Comparison of ENCODE assay signal across 31 cellular contexts in the genomic region with DNA sequence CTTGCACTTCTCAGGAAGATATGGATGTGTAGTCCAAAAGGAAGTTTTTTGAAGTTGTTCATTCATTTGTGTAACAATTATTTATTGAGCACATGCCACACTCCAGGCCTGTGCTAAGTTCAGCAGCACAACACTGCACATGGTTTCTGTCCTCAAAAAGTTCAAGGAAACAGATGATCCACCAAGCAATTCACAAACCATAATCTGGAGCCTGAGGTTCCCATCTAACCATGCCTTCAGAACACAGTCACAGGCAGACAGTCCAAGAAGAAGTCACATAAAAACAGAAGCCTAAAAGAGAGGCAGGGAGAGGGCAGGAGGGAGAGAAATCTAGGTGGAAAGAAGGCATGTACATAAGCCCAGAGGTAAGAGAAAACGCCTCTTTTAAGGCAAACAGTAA. TPM values are rescaled to one million over a fixed set of nuclear protein-coding genes. Genes with fewer than 3 reads are reported as not detected.
A peak's percentile ranks its signal among the peaks of the same experiment; 100 is the strongest.
DNase-seq lines count a peak whose midpoint lies in the region; TF ChIP-seq lines count a peak whose summit lies in the region.
"Had no signal": no experiment of that assay in that cellular context is flagged by ENCODE, and none has a peak within 500 bp of the region (broad histone marks: within the 10 kb centered on the region; RNA-seq: fewer than 3 reads in every experiment).

No MANE protein-coding gene starts in this region.

- H3K27me3 ChIP-seq in CD8-positive, alpha-beta memory T cell (ENCODE audit: insufficient read depth, low read length, poor library complexity, severe bottlenecking) = no peaks in the 10 kb centered on the region
- no peaks in the 10 kb centered on the region for H3K27me3 ChIP-seq in colonic mucosa
- no peaks in the 10 kb centered on the region for H3K27me3 ChIP-seq in transverse colon
- peaks cover 3% of the 10 kb centered on the region for H3K27me3 ChIP-seq in mammary epithelial cell (ENCODE audit: insufficient read depth, low read length)
- H3K27me3 ChIP-seq in dorsolateral prefrontal cortex = peaks cover 0 to 10% (median 0%) of the 10 kb centered on the region in 45 donors
- H3K27me3 ChIP-seq: tibial artery had no signal

- H3K4me1 Mint-ChIP-seq in CD8-positive, alpha-beta memory T cell = peaks cover 31 to 48% (median 31%) of the 10 kb centered on the region in 3 donors

- peak overlapping the region; percentile 56 for H3K27ac ChIP-seq in CD8-positive, alpha-beta memory T cell (ENCODE audit: low read depth, low read length)
- H3K27ac ChIP-seq in KOPT-K1 (ENCODE audit: low read depth, low read length, poor library complexity, severe bottlenecking) (peak overlapping the region; percentile 99), colonic mucosa (peak overlapping the region; percentile 32), transverse colon (peak overlapping the region; percentile 28 to 77 (median 63)), mammary epithelial cell (ENCODE audit: insufficient read depth, low read depth, low read length) (no peak overlapping the region), dorsolateral prefrontal cortex (no peak overlapping the region)
- H3K27ac ChIP-seq: PC-9, psoas muscle, tibial artery had no signal

- WGBS in transverse colon (ENCODE audit: low coverage in 1 of 2), 2 donors = 63 to 64% methylated on average over 1 of the region's 1 CpG
- WGBS in mammary epithelial cell (ENCODE audit: low coverage, missing lambda C conversion rate) = 10% methylated on average over 1 of the region's 1 CpG

- POLR2A ChIA-PET in CD8-positive, alpha-beta memory T cell (lab: Charles Lee) = interaction anchor here (2.4 kb wide), 1 partner anchor 26 kb away, joined by 11 read pairs; no protein-coding TSS in a partner anchor

- no peaks in the 10 kb centered on the region for H3K79me2 ChIP-seq in mammary epithelial cell (ENCODE audit: insufficient read depth, low read length)

- no peak for DNase-seq in CD8-positive, alpha-beta memory T cell
- DNase-seq in colonic mucosa = no peak
- no peak for DNase-seq in transverse colon
- no peak for DNase-seq in effector CD8-positive, alpha-beta T cell (lab: John Stamatoyannopoulos, UW)
- DNase-seq in mammary epithelial cell = no peak
- DNase-seq in dorsolateral prefrontal cortex = no peak
- DNase-seq: ACHN; activated CD4-positive, alpha-beta T cell treated with anti-CD3 and anti-CD28 coated beads, Interleukin-2, amount 10 ng/mL, durations not matched to agents 24 days and 14 days; activated gamma-delta T cell; activated T-cell treated with anti-CD3 and anti-CD28 coated beads, Interleukin-2, amount 50 U/mL, for 1 hour; C1 segment of cervical spinal cord; caudate nucleus; H7; hypothalamus; IMR-90; left colon; mesendoderm; NCI-H1417; NCI-H2081; NCI-H226; PC-9; psoas muscle; SHP77; stimulated activated naive CD8-positive, alpha-beta T cell treated with anti-CD3 and anti-CD28 coated beads, Interleukin-15, amount 100 ng/mL, for 72 hours; tibial artery had no signal

- H3K4me3 ChIP-seq in CD8-positive, alpha-beta memory T cell (ENCODE audit: low read length) = peak overlapping the region; percentile 88
- H3K4me3 ChIP-seq in colonic mucosa (peak overlapping the region; percentile 26), transverse colon (peak overlapping the region in 1 of 4 donors; percentile 42), mammary epithelial cell (replicated peaks in 1 of 3; ENCODE audit: insufficient read depth in 1 of 3, low read depth in 2 of 3, low read length in 3 of 3) (no peak overlapping the region), dorsolateral prefrontal cortex (no peak overlapping the region)
- H3K4me3 ChIP-seq: PC-9, tibial artery had no signal

- no peaks in the 10 kb centered on the region for H3K9me3 Mint-ChIP-seq in CD8-positive, alpha-beta memory T cell
- H3K9me3 Mint-ChIP-seq: activated CD4-positive, alpha-beta T cell treated with anti-CD3 and anti-CD28 coated beads, Interleukin-2, amount 10 ng/mL, durations not matched to agents 24 days and 14 days; dendritic cell treated with granulocyte-macrophage colony-stimulating factor and Interleukin-4, amounts not matched to agents 40 ng/mL and 50 ng/mL, for 4 days; immature natural killer cell; stimulated activated naive CD8-positive, alpha-beta T cell treated with anti-CD3 and anti-CD28 coated beads, Interleukin-15, amount 100 ng/mL, for 72 hours had no signal

- no peak overlapping the region for H3K4me2 ChIP-seq in mammary epithelial cell (ENCODE audit: insufficient read depth, low read depth, low read length)
- H3K4me2 ChIP-seq: PC-9 had no signal

- TF ChIP-seq POLR2A in transverse colon (IDR thresholded peaks at IDR 0.05) = no peak

- H3K36me3 Mint-ChIP-seq in CD8-positive, alpha-beta memory T cell = peaks cover 3 to 26% (median 9%) of the 10 kb centered on the region in 3 donors

- dilution Hi-C loops in mammary epithelial cell (cut with HindIII; ENCODE audit: low sequenced_read_pairs) = no loop called here

- no peaks in the 10 kb centered on the region for H3K27me3 Mint-ChIP-seq in CD8-positive, alpha-beta memory T cell
- H3K27me3 Mint-ChIP-seq: activated CD4-positive, alpha-beta T cell treated with anti-CD3 and anti-CD28 coated beads, Interleukin-2, amount 10 ng/mL, durations not matched to agents 24 days and 14 days; dendritic cell treated with granulocyte-macrophage colony-stimulating factor and Interleukin-4, amounts not matched to agents 40 ng/mL and 50 ng/mL, for 4 days; stimulated activated naive CD8-positive, alpha-beta T cell treated with anti-CD3 and anti-CD28 coated beads, Interleukin-15, amount 100 ng/mL, for 72 hours had no signal

- peaks cover 80% of the 10 kb centered on the region for H3K4me1 ChIP-seq in CD8-positive, alpha-beta memory T cell (ENCODE audit: insufficient read depth, low read length)
- H3K4me1 ChIP-seq in colonic mucosa (no peaks in the 10 kb centered on the region), transverse colon (peaks cover 0 to 3% (median 0%) of the 10 kb centered on the region in 4 donors), mammary epithelial cell (ENCODE audit: insufficient read depth, low read length) (no peaks in the 10 kb centered on the region)
- H3K4me1 ChIP-seq: psoas muscle, tibial artery had no signal

- BruUV-seq in mammary epithelial cell (replicated peaks; lab: Mats Ljungman, UMichigan) = no TSS peak

- no peak overlapping the region for H3K27ac Mint-ChIP-seq in CD8-positive, alpha-beta memory T cell
- H3K27ac Mint-ChIP-seq: activated CD4-positive, alpha-beta T cell treated with anti-CD3 and anti-CD28 coated beads, Interleukin-2, amount 10 ng/mL, durations not matched to agents 24 days and 14 days; immature natural killer cell; stimulated activated naive CD8-positive, alpha-beta T cell treated with anti-CD3 and anti-CD28 coated beads, Interleukin-15, amount 100 ng/mL, for 72 hours had no signal

- TF ChIP-seq CTCF in colonic mucosa (IDR thresholded peaks at IDR 0.05) (no peak), transverse colon (IDR thresholded peaks at IDR 0.05) (no peak), mammary epithelial cell (conservative IDR thresholded peaks at IDR 0.05 in 1 of 2, IDR thresholded peaks at IDR 0.05 in 1 of 2; ENCODE audit: extremely low read depth in 1 of 2, insufficient read depth in 1 of 2, low read depth in 1 of 2, low read length in 2 of 2) (no peak), dorsolateral prefrontal cortex (IDR thresholded peaks at IDR 0.05 in 54 of 56, conservative IDR thresholded peaks at IDR 0.05 in 2 of 56; ENCODE audit: low read depth in 1 of 56, partially characterized antibody in 56 of 56) (no peak)

- intact Hi-C loops in colonic mucosa (cut with DNase I) = no loop called here
- intact Hi-C loops in transverse colon (cut with DNase I; ENCODE audit: low total_unique reads) = no loop called here
- intact Hi-C loops in mammary epithelial cell (cut with micrococcal nuclease) = no loop called here
- intact Hi-C loops in dorsolateral prefrontal cortex (cut with DNase I) = no loop called here

- in situ Hi-C loops in transverse colon (cut with MboI; ENCODE audit: low pct_ligation_motif_present in 1 of 4, low pct_unique_long_range_greater_than_20kb in 1 of 4, low sequenced_read_pairs in 3 of 4) = no loop called here
- in situ Hi-C loops in mammary epithelial cell (cut with MboI; ENCODE audit: low sequenced_read_pairs in 2 of 2) = no loop called here

- H3K9me3 ChIP-seq in CD8-positive, alpha-beta memory T cell (ENCODE audit: low read length) = no peaks in the 10 kb centered on the region
- H3K9me3 ChIP-seq in KOPT-K1 (ENCODE audit: insufficient read depth, low read length, poor library complexity, severe bottlenecking) = no peaks in the 10 kb centered on the region
- no peaks in the 10 kb centered on the region for H3K9me3 ChIP-seq in colonic mucosa
- no peaks in the 10 kb centered on the region for H3K9me3 ChIP-seq in transverse colon
- H3K9me3 ChIP-seq in mammary epithelial cell (replicated peaks; ENCODE audit: insufficient read depth, low read length) = no peaks in the 10 kb centered on the region
- H3K9me3 ChIP-seq: psoas muscle, tibial artery had no signal

- no peaks in the 10 kb centered on the region for H3K36me3 ChIP-seq in CD8-positive, alpha-beta memory T cell (ENCODE audit: insufficient read depth, low read length)
- H3K36me3 ChIP-seq in KOPT-K1 (ENCODE audit: insufficient read depth, low read length) (peaks cover 14% of the 10 kb centered on the region), colonic mucosa (no peaks in the 10 kb centered on the region), transverse colon (no peaks in the 10 kb centered on the region), mammary epithelial cell (ENCODE audit: insufficient read depth, low read length) (no peaks in the 10 kb centered on the region)
- H3K36me3 ChIP-seq: tibial artery had no signal

- CTCF ChIA-PET in CD8-positive, alpha-beta memory T cell (lab: Charles Lee) = interaction anchor here (4.0 kb wide), 1 partner anchor 29 kb away, joined by 22 read pairs; no protein-coding TSS in a partner anchor
- CTCF ChIA-PET in mammary epithelial cell (lab: Charles Lee; ENCODE audit: low non-redundant PET) = no interaction called here

- TF ChIP-seq EP300 in transverse colon (IDR thresholded peaks at IDR 0.05; ENCODE audit: low read depth) = no peak

- H3K9ac ChIP-seq in colonic mucosa (ENCODE audit: low read depth in 2 of 2, low read length in 2 of 2) (peak overlapping the region in 1 of 2 donors; percentile 30), mammary epithelial cell (ENCODE audit: insufficient read depth, low read length) (no peak overlapping the region)

- H2AFZ ChIP-seq in mammary epithelial cell (ENCODE audit: low read depth, low read length) = no peak overlapping the region
- H2AFZ ChIP-seq: PC-9 had no signal

- no peaks in the 10 kb centered on the region for H4K20me1 ChIP-seq in mammary epithelial cell (ENCODE audit: insufficient read depth, low read length)

- H3K4me3 Mint-ChIP-seq in CD8-positive, alpha-beta memory T cell = no peak overlapping the region
- H3K4me3 Mint-ChIP-seq: activated CD4-positive, alpha-beta T cell treated with anti-CD3 and anti-CD28 coated beads, Interleukin-2, amount 10 ng/mL, durations not matched to agents 24 days and 14 days; immature natural killer cell; stimulated activated naive CD8-positive, alpha-beta T cell treated with anti-CD3 and anti-CD28 coated beads, Interleukin-15, amount 100 ng/mL, for 72 hours had no signal

RNA-seq across cellular contexts. Expression of gene CD48, which starts 1.9 kb away (rescaled TPM):
- 100 to 1,000 TPM; 224 to 234 TPM for total RNA-seq in CD8-positive, alpha-beta memory T cell
- 250 TPM for polyA plus RNA-seq in CD8-positive, alpha-beta memory T cell
- 1 to 10 TPM; 4.9 to 9.2 TPM for total RNA-seq in colonic mucosa
- total RNA-seq in transverse colon = 10 to 100 TPM in 2 of 4 donors, 1 to 10 TPM in 1, not detected in 1; 7.5 to 31.3 (median 17.6) TPM
- not detected for total RNA-seq in mammary epithelial cell
- not detected for polyA plus RNA-seq in mammary epithelial cell
- polyA minus RNA-seq in mammary epithelial cell = not detected
- total RNA-seq in dorsolateral prefrontal cortex = 1 to 10 TPM in 22 of 120 experiments, under 1 TPM in 52, not detected in 46; 0.36 to 3.9 (median 0.73) TPM
- total RNA-seq: Daoy, endothelial cell of umbilical vein, fibroblast of lung, IMR-90, PC-9 had no signal
- polyA plus RNA-seq: endothelial cell of umbilical vein, fibroblast of lung, IMR-90 had no signal

RNA-seq across cellular contexts. Expression of gene SLAMF7, which starts 29.3 kb away (rescaled TPM):
- total RNA-seq in CD8-positive, alpha-beta memory T cell = 10 to 100 TPM; 79.5 to 97.4 TPM
- polyA plus RNA-seq in CD8-positive, alpha-beta memory T cell = 165 TPM
- total RNA-seq in colonic mucosa (1 to 10 TPM; 4.9 to 7.0 TPM), transverse colon (10 to 100 TPM in 1 of 4 donors, 1 to 10 TPM in 1, under 1 TPM in 1, not detected in 1; 0.20 to 15.4 (median 2.7) TPM), mammary epithelial cell (1 to 10 TPM in 1 of 2 donors, under 1 TPM in 1; 0.17 to 7.2 TPM), dorsolateral prefrontal cortex (1 to 10 TPM in 1 of 120 experiments, under 1 TPM in 25, not detected in 94; 0.11 to 1.5 (median 0.38) TPM)
- polyA plus RNA-seq in mammary epithelial cell = 3.0 TPM
- not detected for polyA minus RNA-seq in mammary epithelial cell
- total RNA-seq: endothelial cell of umbilical vein, fibroblast of lung, IMR-90 had no signal
- polyA plus RNA-seq: endothelial cell of umbilical vein, fibroblast of lung, IMR-90 had no signal

Comparison
In these comparisons a context has a peak if more than half of its experiments do, and no peak if none do; other contexts are left out.
1. H3K27ac ChIP-seq: peak in CD8-positive, alpha-beta memory T cell (single experiment), KOPT-K1 (single experiment), colonic mucosa (single experiment) and transverse colon (4 of 4); none in mammary epithelial cell (single experiment) and dorsolateral prefrontal cortex (0 of 59).
2. H3K4me3 ChIP-seq: peak in CD8-positive, alpha-beta memory T cell (single experiment) and colonic mucosa (single experiment); none in mammary epithelial cell (0 of 3) and dorsolateral prefrontal cortex (0 of 59).
3. RNA of gene CD48, which starts 1.9 kb away (total RNA-seq): 224 to 234 TPM in CD8-positive, alpha-beta memory T cell; 7.5 to 31.3 TPM in transverse colon, 4.9 to 9.2 TPM in colonic mucosa, 0.36 to 3.9 TPM in dorsolateral prefrontal cortex and not detected in mammary epithelial cell; every median in the first group is over 4 times any median in the second.
4. RNA of gene SLAMF7, which starts 29.3 kb away (total RNA-seq): 79.5 to 97.4 TPM in CD8-positive, alpha-beta memory T cell; 0.17 to 7.2 TPM in mammary epithelial cell, 4.9 to 7.0 TPM in colonic mucosa, 0.20 to 15.4 TPM in transverse colon and 0.11 to 1.5 TPM in dorsolateral prefrontal cortex; every median in the first group is over 4 times any median in the second.